Comparison of ENCODE assay signal across 13 cellular contexts in genomic region chr2:219400562-219400961, GRCh38.
"Had no signal": no experiment of that assay in that cellular context is flagged by ENCODE, and none has a peak within 500 bp of the region (broad histone marks: within the 10 kb centered on the region; RNA-seq: fewer than 3 reads in every experiment).

No MANE protein-coding gene starts in this region.

- FAIRE-seq: islet of Langerhans had no signal

- H3K27ac ChIP-seq: adrenal gland, thyroid gland, uterus had no signal

- H3K36me3 ChIP-seq: adrenal gland, thyroid gland, uterus had no signal

- H3K4me3 ChIP-seq: adrenal gland, thyroid gland, uterus had no signal

- H3K9me3 ChIP-seq: adrenal gland, thyroid gland, uterus had no signal

- DNase-seq: activated CD4-positive, alpha-beta T cell treated with anti-CD3 and anti-CD28 coated beads for 4 hours; activated CD8-positive, alpha-beta memory T cell treated with anti-CD3 and anti-CD28 coated beads, Interleukin-2, amount 50 U/mL, for 48 hours; activated CD8-positive, alpha-beta T cell treated with anti-CD3 and anti-CD28 coated beads, Interleukin-2, amount 10 ng/mL, durations not matched to agents 7 days and 5 days; activated naive CD4-positive, alpha-beta T cell treated with Interleukin-2 at 50 U/mL for 16 hours; adrenal gland; central memory CD4-positive, alpha-beta T cell; effector memory CD8-positive, alpha-beta T cell; mammary epithelial cell; natural killer cell; T1000; thyroid gland; uterus had no signal
